8 cellular contexts compared by ENCODE assay signal in the genomic region with DNA sequence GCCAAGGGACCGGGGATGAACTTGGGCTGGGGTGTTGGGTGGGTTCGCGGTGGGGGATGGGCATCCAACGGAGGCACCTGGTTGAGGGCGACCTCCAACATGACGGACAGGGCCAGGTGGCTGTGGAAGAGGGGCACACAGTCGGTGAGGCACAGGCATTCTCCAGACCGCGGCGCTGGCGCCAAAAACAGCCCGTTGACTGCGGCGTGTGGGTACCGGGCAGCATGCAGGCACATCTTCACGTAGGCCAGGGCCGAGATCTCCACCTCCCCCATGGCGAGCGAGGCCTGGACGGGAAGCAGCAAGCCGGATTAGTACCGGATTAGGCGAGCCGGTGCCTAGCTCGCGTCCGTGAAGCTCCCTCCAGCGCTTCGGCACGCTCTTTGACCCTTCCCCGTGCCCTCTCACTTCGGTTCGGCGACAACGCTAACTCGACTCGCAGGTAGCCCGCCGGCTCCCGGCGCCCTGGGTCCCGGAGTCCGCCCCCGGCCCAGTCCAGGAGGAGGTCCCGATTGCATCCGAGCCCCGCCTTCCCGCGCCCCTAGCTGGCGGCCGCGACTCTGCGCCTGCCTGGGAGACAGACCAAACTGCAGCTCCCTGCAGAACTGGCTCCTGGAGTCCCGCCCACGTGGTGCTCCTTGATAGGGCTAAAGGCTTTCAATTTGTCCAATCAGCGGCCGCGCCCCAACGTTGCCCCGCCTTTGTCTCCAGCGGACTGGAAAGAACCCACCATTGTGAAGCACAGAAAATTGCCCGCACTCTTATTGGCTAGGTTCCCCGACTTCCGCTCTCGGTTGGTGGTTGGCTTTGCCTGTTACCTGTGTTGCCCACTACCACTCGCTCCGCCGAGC. TPM values are rescaled to one million over a fixed set of nuclear protein-coding genes. Genes with fewer than 3 reads are reported as not detected.
DNase-seq lines count a peak whose midpoint lies in the region; ATAC-seq, FAIRE-seq and TF ChIP-seq lines count a peak whose summit lies in the region.

A gene with protein sequence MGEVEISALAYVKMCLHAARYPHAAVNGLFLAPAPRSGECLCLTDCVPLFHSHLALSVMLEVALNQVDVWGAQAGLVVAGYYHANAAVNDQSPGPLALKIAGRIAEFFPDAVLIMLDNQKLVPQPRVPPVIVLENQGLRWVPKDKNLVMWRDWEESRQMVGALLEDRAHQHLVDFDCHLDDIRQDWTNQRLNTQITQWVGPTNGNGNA (minus strand): TSS at position 562 of the 851 bp plus-strand sequence. CDS start 287 bp downstream, at position 275.

- peak within 1 kb of the TSS; percentile 90 for H3K27ac ChIP-seq in small intestine (ENCODE audit: low read depth in 1 of 2, low read length in 1 of 2)

- peak; percentile 86 for ATAC-seq in GM18907 (IDR thresholded peaks at IDR 0.05; ENCODE audit: unreplicated experiment)
- peak; percentile 77 for ATAC-seq in HG03159 (IDR thresholded peaks at IDR 0.05; ENCODE audit: unreplicated experiment)

- FAIRE-seq in bronchial epithelial cell (lab: Jason Lieb, UNC) (no peak), small intestine (lab: Jason Lieb, UNC) (no peak)

- H3K9me3 ChIP-seq in small intestine (ENCODE audit: control insufficient read depth, low read depth): no peaks in the 10 kb centered on the region

- H3K4me1 ChIP-seq in small intestine (ENCODE audit: control insufficient read depth in 2 of 2, insufficient read depth in 1 of 2, low read depth in 1 of 2, low read length in 1 of 2): peaks cover 12 to 28% of the 10 kb centered on the region in 2 donors

- DNase-seq in AG08396 (ENCODE audit: low spot score): peak; percentile 98
- DNase-seq in NCI-H2227 treated with DMSO at 0.1 percent for 48 hours (lab: John Stamatoyannopoulos, UW): peak; percentile 99
- DNase-seq in bronchial epithelial cell (ENCODE audit: low read depth): peak; percentile 98
- DNase-seq in iPS-NIHi11 (ENCODE audit: low spot score): peak; percentile 94
- DNase-seq in small intestine: peak; percentile 100

- 0% methylated on average over 63 to 68 of the region's 68 CpGs for WGBS in small intestine, 3 donors

- H3K36me3 ChIP-seq in bronchial epithelial cell (ENCODE audit: control insufficient read depth, insufficient read depth, low read length): peaks cover 15% of the 10 kb centered on the region
- H3K36me3 ChIP-seq in small intestine (ENCODE audit: control insufficient read depth in 2 of 2, insufficient read depth in 2 of 2, low read length in 2 of 2): peaks cover 9 to 10% of the 10 kb centered on the region in 2 donors

- H3K4me3 ChIP-seq in WI38 (ENCODE audit: low read depth, low read length) (peak within 1 kb of the TSS; percentile 73), bronchial epithelial cell (ENCODE audit: low read depth, low read length) (peak within 1 kb of the TSS; percentile 62), small intestine (ENCODE audit: low read depth in 1 of 2, low read length in 2 of 2) (peak within 1 kb of the TSS; percentile 70 to 81)

- H3K27me3 ChIP-seq in bronchial epithelial cell (ENCODE audit: control insufficient read depth, insufficient read depth, low read length): no peaks in the 10 kb centered on the region
- H3K27me3 ChIP-seq in small intestine (ENCODE audit: control insufficient read depth in 2 of 2, insufficient read depth in 2 of 2, low read length in 2 of 2): no peaks in the 10 kb centered on the region

- TF ChIP-seq CTCF in WI38 (IDR thresholded peaks at IDR 0.05; ENCODE audit: low read depth, low read length): peak; percentile 19; the same call in 1 of the 2 replicates
- peak; percentile 51 for TF ChIP-seq CTCF in bronchial epithelial cell (IDR thresholded peaks at IDR 0.05; ENCODE audit: insufficient read depth, low read length, severe bottlenecking)

RNA-seq across cellular contexts. Expression of the gene that starts here (rescaled TPM):
- total RNA-seq in bronchial epithelial cell: 12.6 and 17.8 TPM in 2 replicates
- polyA plus RNA-seq in small intestine: 10 to 100 TPM; 34.2 to 74.7 (median 48.4) TPM

Comparison
In these comparisons a context has a peak if more than half of its experiments do, and no peak if none do; other contexts are left out.
1. Peak in every context shown above with its lines: DNase-seq, ATAC-seq, H3K4me3 ChIP-seq and H3K27ac ChIP-seq.